Comparison of ENCODE assay signal across 5 cellular contexts in the genomic region with DNA sequence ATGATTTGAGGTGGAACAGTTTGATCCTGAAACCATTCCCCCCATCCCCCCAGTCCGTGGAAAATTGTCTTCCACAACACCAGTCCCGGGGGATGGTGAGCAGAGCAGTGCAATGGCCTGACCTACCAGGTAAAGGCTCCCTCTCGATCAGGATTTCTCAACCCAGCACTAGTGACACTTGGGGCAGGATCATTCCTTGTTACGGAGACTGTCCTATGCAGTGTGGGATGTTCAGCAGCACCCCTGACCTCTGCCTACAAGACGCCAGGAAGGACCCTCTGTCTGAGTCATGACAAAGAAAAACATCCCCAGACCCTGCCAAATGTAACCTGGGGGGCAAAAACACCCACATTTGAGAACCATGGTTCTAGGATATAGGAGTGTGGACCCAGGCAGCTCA.
DNase-seq lines count a peak whose midpoint lies in the region; ATAC-seq and TF ChIP-seq lines count a peak whose summit lies in the region.
"Not testable (repeated sequence)": the region's sequence is repeated elsewhere in the genome, so short reads cannot be mapped to it uniquely, and the experiment has no call there.

No MANE protein-coding gene starts in this region.

- not testable (repeated sequence) for H3K79me2 ChIP-seq in GM23338 (replicated peaks; ENCODE audit: insufficient read depth); H9 (ENCODE audit: insufficient read depth, low read length)

- not testable (repeated sequence) for H4K8ac ChIP-seq in H9 (replicated peaks; ENCODE audit: insufficient read length, low read depth, low read length)

- H4K20me1 ChIP-seq in GM23338 (replicated peaks; ENCODE audit: insufficient read depth); H9 (ENCODE audit: control insufficient read depth, insufficient read depth, insufficient read length): not testable (repeated sequence)

- not testable (repeated sequence) for H3K9me3 Mint-ChIP-seq in GM23338, H9, endodermal cell

- not testable (repeated sequence) for TF ChIP-seq CTCF in GM23338 (conservative IDR thresholded peaks at IDR 0.05; ENCODE audit: low read depth in 2 of 2); H9 (conservative IDR thresholded peaks at IDR 0.05); endodermal cell (conservative IDR thresholded peaks at IDR 0.05); upper lobe of right lung (IDR thresholded peaks at IDR 0.05)

- H2AK5ac ChIP-seq in H9 (ENCODE audit: insufficient read length, low read length), result not testable (repeated sequence)

- not testable (repeated sequence) for H3K27ac Mint-ChIP-seq in GM23338, H9, endodermal cell

- not testable (repeated sequence) for H3K4me2 ChIP-seq in GM23338; H9 (ENCODE audit: insufficient read depth, insufficient read length, low read length)

- H2BK20ac ChIP-seq in H9 (ENCODE audit: low read depth, low read length, poor library complexity, severe bottlenecking), result not testable (repeated sequence)

- not testable (repeated sequence) for H3K4me1 Mint-ChIP-seq in GM23338, H9, endodermal cell

- not testable (repeated sequence) for H3K36me3 ChIP-seq in GM23338 (ENCODE audit: insufficient read depth); endodermal cell (ENCODE audit: control insufficient read depth, insufficient read depth, low read length); upper lobe of right lung

- H3K9me2 ChIP-seq in GM23338 (ENCODE audit: insufficient read depth), result not testable (repeated sequence)

- H4K5ac ChIP-seq in H9 (ENCODE audit: insufficient read length, low read depth, low read length), result not testable (repeated sequence)

- not testable (repeated sequence) for H3K36me3 Mint-ChIP-seq in GM23338 (ENCODE audit: low read depth); H9 (ENCODE audit: insufficient read depth in 1 of 3, low read depth in 3 of 3); endodermal cell (ENCODE audit: low read depth)

- H3K9ac ChIP-seq in H9 (ENCODE audit: extremely low read depth, insufficient read length, low read length); endodermal cell (ENCODE audit: extremely low read depth, low read length, poor library complexity, severe bottlenecking): not testable (repeated sequence)

- H3K14ac ChIP-seq in H9 (ENCODE audit: insufficient read depth, low read length), result not testable (repeated sequence)

- H3K23ac ChIP-seq in H9 (ENCODE audit: insufficient read length, low read depth, low read length), result not testable (repeated sequence)

- H3K27ac ChIP-seq in GM23338 (ENCODE audit: low read depth); H9 (ENCODE audit: insufficient read length, low read depth, low read length); endodermal cell (ENCODE audit: low read depth, low read length); upper lobe of right lung: not testable (repeated sequence)

- not testable (repeated sequence) for H3K4me3 Mint-ChIP-seq in GM23338, H9, endodermal cell

- H3F3A ChIP-seq in GM23338 (replicated peaks; ENCODE audit: low read depth), result not testable (repeated sequence)

- not testable (repeated sequence) for H3K27me3 ChIP-seq in GM23338 (ENCODE audit: insufficient read depth); H9 (ENCODE audit: insufficient read depth, low read length); endodermal cell (ENCODE audit: control insufficient read depth, insufficient read depth, low read length, poor library complexity, severe bottlenecking); upper lobe of right lung

- not testable (repeated sequence) for H2BK15ac ChIP-seq in H9 (ENCODE audit: low read depth, low read length)

- H3K4me3 ChIP-seq in GM23338; endodermal cell (ENCODE audit: low read length); upper lobe of right lung: not testable (repeated sequence)

- not testable (repeated sequence) for H2BK5ac ChIP-seq in H9 (ENCODE audit: insufficient read length, low read length)

- not testable (repeated sequence) for H3K23me2 ChIP-seq in H9 (ENCODE audit: insufficient read length, low read depth, low read length, poor library complexity, severe bottlenecking)

- H3K27me3 Mint-ChIP-seq in GM23338 (ENCODE audit: insufficient read depth, low read depth, poor library complexity); H9 (ENCODE audit: low read depth); endodermal cell (ENCODE audit: insufficient read depth): not testable (repeated sequence)

- DNase-seq in GM23338 (ENCODE audit: low spot score); upper lobe of right lung: not testable (repeated sequence)
- DNase-seq in H9, result peak; percentile 31
- DNase-seq in endodermal cell, result peak; percentile 47
- peak; percentile 57 for DNase-seq in islet precursor cell

- not testable (repeated sequence) for H3K79me1 ChIP-seq in H9 (ENCODE audit: insufficient read depth, low read depth, low read length, poor library complexity, severe bottlenecking)

- not testable (repeated sequence) for H4K91ac ChIP-seq in H9 (ENCODE audit: insufficient read length, low read depth, low read length)

- not testable (repeated sequence) for H3K4ac ChIP-seq in H9 (ENCODE audit: low read depth, low read length)

- not testable (repeated sequence) for H2AFZ ChIP-seq in GM23338; H9 (ENCODE audit: low read length)

- peak; percentile 56 for ATAC-seq in GM23338
- ATAC-seq in upper lobe of right lung, result peak; percentile 30

- H3K18ac ChIP-seq in H9 (ENCODE audit: insufficient read length, low read depth, low read length), result not testable (repeated sequence)

- H3K9me3 ChIP-seq in H9 (ENCODE audit: control insufficient read depth, low read depth, low read length); endodermal cell (ENCODE audit: control insufficient read depth, low read length); upper lobe of right lung: not testable (repeated sequence)

- intact Hi-C loops in upper lobe of right lung (cut with DNase I), result not testable (repeated sequence)

- not testable (repeated sequence) for H2BK12ac ChIP-seq in H9 (ENCODE audit: insufficient read length, low read depth, low read length)

- H3T11ph ChIP-seq in H9 (ENCODE audit: low read length), result not testable (repeated sequence)

- not testable (repeated sequence) for H2BK120ac ChIP-seq in H9 (ENCODE audit: low read depth, low read length, poor library complexity, severe bottlenecking)

- WGBS in H9 (ENCODE audit: extremely low coverage, insufficient read length, low lambda C conversion rate), result no CpG with 5 or more reads among the region's 5 CpGs
- WGBS in endodermal cell (ENCODE audit: insufficient coverage in 1 of 2, insufficient read length in 1 of 2), 2 experiments, result 84 to 100% methylated on average over 2 to 5 of the region's 5 CpGs

- H3K56ac ChIP-seq in H9 (ENCODE audit: insufficient read length, low read depth, low read length), result not testable (repeated sequence)

- not testable (repeated sequence) for H3K4me1 ChIP-seq in GM23338 (ENCODE audit: insufficient read depth); H9 (ENCODE audit: insufficient read depth, low read length); endodermal cell (ENCODE audit: control insufficient read depth, insufficient read depth, low read length); upper lobe of right lung
